9 cellular contexts compared by ENCODE assay signal in the genomic region with DNA sequence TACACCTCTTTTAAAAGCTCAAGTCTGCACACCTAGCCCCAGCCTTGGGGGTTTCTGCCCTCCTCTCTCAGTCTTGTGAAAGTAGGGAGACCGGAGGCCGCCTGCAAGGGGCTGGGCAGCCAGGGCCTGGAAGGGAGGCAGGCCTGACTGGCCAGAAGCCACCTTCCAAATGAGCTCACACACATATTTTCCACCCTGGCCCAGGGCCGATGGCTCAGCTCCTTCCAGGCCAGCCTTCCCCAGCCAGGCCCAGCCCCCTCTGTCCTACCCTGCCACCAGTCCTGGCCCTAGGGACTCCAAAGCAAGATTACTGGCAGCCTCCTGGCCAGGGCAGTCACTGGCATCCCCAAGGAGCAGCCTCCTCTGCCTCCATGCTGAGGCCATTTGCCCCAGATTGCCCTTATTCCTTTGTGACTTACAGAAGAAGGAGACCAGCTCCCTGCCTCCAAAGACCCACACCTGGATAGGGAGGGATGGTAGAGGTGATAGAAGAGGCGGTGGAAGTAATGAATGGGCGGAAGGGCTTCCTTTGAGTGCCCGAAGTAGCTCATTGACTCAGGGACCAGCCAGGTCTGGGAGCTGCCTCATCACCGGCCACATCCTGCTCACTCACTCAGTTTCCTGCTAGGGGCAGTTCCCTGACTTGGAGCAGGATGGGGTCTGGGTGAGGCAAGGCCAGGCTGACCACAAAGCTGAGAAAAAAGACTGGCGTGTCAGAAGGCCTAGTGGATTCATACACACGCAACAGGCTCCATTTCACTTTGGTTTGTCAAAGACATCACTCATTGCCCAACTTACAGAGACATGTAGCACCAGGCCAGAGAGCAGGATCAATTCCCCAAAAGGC. TPM values are rescaled to one million over a fixed set of nuclear protein-coding genes. Genes with fewer than 3 reads are reported as not detected.
A peak's percentile ranks its signal among the peaks of the same experiment; 100 is the strongest.
DNase-seq lines count a peak whose midpoint lies in the region; ATAC-seq and TF ChIP-seq lines count a peak whose summit lies in the region.
"Had no signal": no experiment of that assay in that cellular context is flagged by ENCODE, and none has a peak within 500 bp of the region (broad histone marks: within the 10 kb centered on the region; RNA-seq: fewer than 3 reads in every experiment).

No MANE protein-coding gene starts in this region.

- H3K36me3 ChIP-seq in adipocyte (ENCODE audit: control insufficient read depth, insufficient read depth, low read length, severe bottlenecking) (peaks cover 8% of the 10 kb centered on the region), left ventricle myocardium inferior (peaks cover 5% of the 10 kb centered on the region)

- H3K9me3 Mint-ChIP-seq in activated CD4-positive, alpha-beta T cell treated with anti-CD3 and anti-CD28 coated beads, Interleukin-2, amount 10 ng/mL, durations not matched to agents 24 days and 14 days = no peaks in the 10 kb centered on the region

- no peak for ATAC-seq in GM18873 (IDR thresholded peaks at IDR 0.05; ENCODE audit: low FRiP score, unreplicated experiment)

- H3K4me3 Mint-ChIP-seq in activated CD4-positive, alpha-beta T cell treated with anti-CD3 and anti-CD28 coated beads, Interleukin-2, amount 10 ng/mL, durations not matched to agents 24 days and 14 days = no peak overlapping the region
- H3K4me3 Mint-ChIP-seq: CD4-positive, CD25-positive, alpha-beta regulatory T cell had no signal

- peaks cover 68% of the 10 kb centered on the region for H3K4me1 ChIP-seq in adipocyte (ENCODE audit: control insufficient read depth, insufficient read depth, low read length)
- peaks cover 68% of the 10 kb centered on the region for H3K4me1 ChIP-seq in left ventricle myocardium inferior

- H3K36me3 Mint-ChIP-seq in activated CD4-positive, alpha-beta T cell treated with anti-CD3 and anti-CD28 coated beads, Interleukin-2, amount 10 ng/mL, durations not matched to agents 24 days and 14 days (ENCODE audit: low read depth) = no peaks in the 10 kb centered on the region
- H3K36me3 Mint-ChIP-seq: CD4-positive, CD25-positive, alpha-beta regulatory T cell had no signal

- peak overlapping the region; percentile 53 for H3K4me3 ChIP-seq in adipocyte (ENCODE audit: low read length)
- no peak overlapping the region for H3K4me3 ChIP-seq in left ventricle myocardium inferior
- H3K4me3 ChIP-seq in skeletal muscle cell (ENCODE audit: low read depth, low read length) = no peak overlapping the region

- no peak for TF ChIP-seq CTCF in left ventricle myocardium inferior (IDR thresholded peaks at IDR 0.05; ENCODE audit: borderline replicate concordance)

- intact Hi-C loops in activated CD4-positive, alpha-beta T cell treated with anti-CD3 and anti-CD28 coated beads, Interleukin-2, amount 10 ng/mL, durations not matched to agents 24 days and 14 days (cut with micrococcal nuclease) = loop anchor here (5.0 to 10.0 kb wide), 2 partner anchors 264 to 936 kb away; partner anchors contain the start of gene DAD1
- intact Hi-C loops in left ventricle myocardium inferior (cut with micrococcal nuclease) = loop anchor here (5.0 to 10.0 kb wide), 2 partner anchors 34 to 286 kb away; partner anchors contain the start of gene SLC7A7

- peak; percentile 75 for DNase-seq in activated CD4-positive, alpha-beta T cell treated with anti-CD3 and anti-CD28 coated beads, Interleukin-2, amount 10 ng/mL, durations not matched to agents 24 days and 14 days
- DNase-seq in activated CD4-positive, alpha-beta T cell treated with anti-CD3 and anti-CD28 coated beads, Interleukin-2, amount 50 U/mL, for 4 hours = no peak
- DNase-seq in adipocyte (ENCODE audit: low read depth) (peak; percentile 96), left ventricle myocardium inferior (peak; percentile 91), skeletal muscle cell (ENCODE audit: low read depth) (peak; percentile 93), NCI-H128 (lab: John Stamatoyannopoulos, UW; ENCODE audit: unreplicated experiment) (no peak), RPMI8226 (no peak)

- peak overlapping the region; percentile 90 for H3K9ac ChIP-seq in adipocyte (ENCODE audit: low read length)

- H3K4me1 Mint-ChIP-seq in activated CD4-positive, alpha-beta T cell treated with anti-CD3 and anti-CD28 coated beads, Interleukin-2, amount 10 ng/mL, durations not matched to agents 24 days and 14 days = peaks cover 28% of the 10 kb centered on the region

- H3K9me3 ChIP-seq in adipocyte (ENCODE audit: control insufficient read depth, low read length) = no peaks in the 10 kb centered on the region
- H3K9me3 ChIP-seq in left ventricle myocardium inferior (replicated peaks) = no peaks in the 10 kb centered on the region

- H3K27ac Mint-ChIP-seq in activated CD4-positive, alpha-beta T cell treated with anti-CD3 and anti-CD28 coated beads, Interleukin-2, amount 10 ng/mL, durations not matched to agents 24 days and 14 days = peak overlapping the region; percentile 48
- H3K27ac Mint-ChIP-seq: CD4-positive, CD25-positive, alpha-beta regulatory T cell had no signal

- H3K27me3 Mint-ChIP-seq in activated CD4-positive, alpha-beta T cell treated with anti-CD3 and anti-CD28 coated beads, Interleukin-2, amount 10 ng/mL, durations not matched to agents 24 days and 14 days = peaks cover 8% of the 10 kb centered on the region

- peak overlapping the region; percentile 88 for H3K27ac ChIP-seq in left ventricle myocardium inferior (replicated peaks)

- no peaks in the 10 kb centered on the region for H3K27me3 ChIP-seq in adipocyte (replicated peaks; ENCODE audit: control insufficient read depth, insufficient read depth, low read length)
- H3K27me3 ChIP-seq in left ventricle myocardium inferior (ENCODE audit: low read depth) = no peaks in the 10 kb centered on the region

RNA-seq across cellular contexts. Expression of gene MMP14, which starts 14.8 kb away (rescaled TPM):
- 2.1 and 3.2 TPM in 2 replicates for total RNA-seq in activated CD4-positive, alpha-beta T cell treated with anti-CD3 and anti-CD28 coated beads, Interleukin-2, amount 10 ng/mL, durations not matched to agents 24 days and 14 days
- total RNA-seq in left ventricle myocardium inferior = 22.1 TPM

RNA-seq across cellular contexts. Expression of gene LRP10, which starts 20.4 kb away (rescaled TPM):
- 34.2 and 35.2 TPM in 2 replicates for total RNA-seq in activated CD4-positive, alpha-beta T cell treated with anti-CD3 and anti-CD28 coated beads, Interleukin-2, amount 10 ng/mL, durations not matched to agents 24 days and 14 days
- 48.3 TPM for total RNA-seq in left ventricle myocardium inferior

RNA-seq across cellular contexts. Expression of gene MRPL52, which starts 21.5 kb away (rescaled TPM):
- total RNA-seq in activated CD4-positive, alpha-beta T cell treated with anti-CD3 and anti-CD28 coated beads, Interleukin-2, amount 10 ng/mL, durations not matched to agents 24 days and 14 days = 189 and 194 TPM in 2 replicates
- total RNA-seq in left ventricle myocardium inferior = 110 TPM

RNA-seq across cellular contexts. Expression of gene REM2, which starts 31.9 kb away (rescaled TPM):
- total RNA-seq in activated CD4-positive, alpha-beta T cell treated with anti-CD3 and anti-CD28 coated beads, Interleukin-2, amount 10 ng/mL, durations not matched to agents 24 days and 14 days = 0.28 and 0.33 TPM in 2 replicates
- total RNA-seq in left ventricle myocardium inferior = not detected

RNA-seq across cellular contexts. Expression of gene SLC7A7, which starts 35.9 kb away (rescaled TPM):
- 0.40 TPM in 1 of 2 replicates, not detected in the other for total RNA-seq in activated CD4-positive, alpha-beta T cell treated with anti-CD3 and anti-CD28 coated beads, Interleukin-2, amount 10 ng/mL, durations not matched to agents 24 days and 14 days
- 4.6 TPM for total RNA-seq in left ventricle myocardium inferior
- total RNA-seq: CD4-positive, CD25-positive, alpha-beta regulatory T cell had no signal

Comparison
In these comparisons a context has a peak if more than half of its experiments do, and no peak if none do; other contexts are left out.
1. DNase-seq: peak in activated CD4-positive, alpha-beta T cell treated with anti-CD3 and anti-CD28 coated beads, Interleukin-2, amount 10 ng/mL, durations not matched to agents 24 days and 14 days (single experiment), adipocyte (single experiment), left ventricle myocardium inferior (single experiment) and skeletal muscle cell (single experiment); none in activated CD4-positive, alpha-beta T cell treated with anti-CD3 and anti-CD28 coated beads, Interleukin-2, amount 50 U/mL, for 4 hours (0 of 2), NCI-H128 (single experiment) and RPMI8226 (single experiment).